Comparison of ENCODE assay signal across 1 cellular context in the genomic region with DNA sequence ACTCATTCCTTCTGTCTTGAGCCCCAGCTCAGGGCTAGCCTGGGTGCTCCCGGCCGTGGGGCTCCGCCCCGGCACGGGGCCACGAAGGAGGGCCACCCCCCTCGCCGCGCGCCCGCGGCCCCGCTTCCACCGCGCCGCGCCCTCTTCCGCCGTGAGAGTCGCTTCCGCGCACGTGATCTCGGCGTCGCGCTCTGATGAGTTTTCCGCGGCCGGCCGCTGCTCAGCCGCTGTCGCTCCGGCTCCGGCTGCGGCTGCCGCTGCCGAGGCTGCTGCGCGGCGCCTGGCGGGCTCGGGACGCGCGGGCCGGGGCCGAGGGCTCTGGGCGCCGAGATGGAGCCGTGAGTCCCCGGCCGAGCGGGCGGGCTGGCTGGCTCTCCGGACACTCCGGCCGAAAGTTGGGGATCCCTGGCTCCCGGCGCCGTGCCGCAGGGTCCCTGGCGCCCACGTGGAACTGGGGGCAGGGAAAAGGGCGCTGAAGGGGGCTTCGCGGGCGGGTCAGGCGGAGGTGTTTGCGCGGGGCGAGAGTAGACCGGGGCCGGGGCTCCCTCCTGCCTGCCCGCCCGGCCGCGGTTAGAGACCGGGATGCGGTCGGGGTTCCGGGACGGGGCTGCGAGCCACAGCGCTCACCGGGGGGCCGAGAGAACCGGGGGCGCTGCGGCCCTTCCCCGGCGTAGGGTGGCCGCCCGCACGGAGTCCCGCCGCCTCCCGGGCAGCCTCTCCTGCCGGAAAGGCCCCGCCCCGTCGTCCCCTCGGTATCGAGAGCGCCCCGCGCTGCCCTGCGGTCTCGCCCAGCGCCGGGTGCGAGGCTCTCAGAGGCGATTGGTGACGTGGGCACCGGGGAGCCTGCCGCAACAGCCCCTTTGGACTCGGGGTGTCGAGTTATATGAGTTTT.
A peak's percentile ranks its signal among the peaks of the same experiment; 100 is the strongest.
TF ChIP-seq lines count a peak whose summit lies in the region.

A gene with protein sequence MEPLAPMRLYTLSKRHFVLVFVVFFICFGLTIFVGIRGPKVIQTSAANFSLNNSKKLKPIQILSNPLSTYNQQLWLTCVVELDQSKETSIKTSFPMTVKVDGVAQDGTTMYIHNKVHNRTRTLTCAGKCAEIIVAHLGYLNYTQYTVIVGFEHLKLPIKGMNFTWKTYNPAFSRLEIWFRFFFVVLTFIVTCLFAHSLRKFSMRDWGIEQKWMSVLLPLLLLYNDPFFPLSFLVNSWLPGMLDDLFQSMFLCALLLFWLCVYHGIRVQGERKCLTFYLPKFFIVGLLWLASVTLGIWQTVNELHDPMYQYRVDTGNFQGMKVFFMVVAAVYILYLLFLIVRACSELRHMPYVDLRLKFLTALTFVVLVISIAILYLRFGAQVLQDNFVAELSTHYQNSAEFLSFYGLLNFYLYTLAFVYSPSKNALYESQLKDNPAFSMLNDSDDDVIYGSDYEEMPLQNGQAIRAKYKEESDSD (plus strand): TSS at position 197 of the 892 bp plus-strand sequence. CDS start 134 bp downstream, at position 331.

TF ChIP-seq in HepG2, 621 proteins besides CTCF, POLR2A, EP300 and RAD21 (continued from another document and continues in another):
- TF ChIP-seq, protein P1, sequence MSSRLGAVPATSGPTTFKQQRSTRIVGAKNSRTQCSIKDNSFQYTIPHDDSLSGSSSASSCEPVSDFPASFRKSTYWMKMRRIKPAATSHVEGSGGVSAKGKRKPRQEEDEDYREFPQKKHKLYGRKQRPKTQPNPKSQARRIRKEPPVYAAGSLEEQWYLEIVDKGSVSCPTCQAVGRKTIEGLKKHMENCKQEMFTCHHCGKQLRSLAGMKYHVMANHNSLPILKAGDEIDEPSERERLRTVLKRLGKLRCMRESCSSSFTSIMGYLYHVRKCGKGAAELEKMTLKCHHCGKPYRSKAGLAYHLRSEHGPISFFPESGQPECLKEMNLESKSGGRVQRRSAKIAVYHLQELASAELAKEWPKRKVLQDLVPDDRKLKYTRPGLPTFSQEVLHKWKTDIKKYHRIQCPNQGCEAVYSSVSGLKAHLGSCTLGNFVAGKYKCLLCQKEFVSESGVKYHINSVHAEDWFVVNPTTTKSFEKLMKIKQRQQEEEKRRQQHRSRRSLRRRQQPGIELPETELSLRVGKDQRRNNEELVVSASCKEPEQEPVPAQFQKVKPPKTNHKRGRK (CRISPR knock-in tag; IDR thresholded peaks at IDR 0.05) = no peak
- TF ChIP-seq ZNF234 (CRISPR knock-in tag; conservative IDR thresholded peaks at IDR 0.05) = no peak
- peak; percentile 68 for TF ChIP-seq SKI (IDR thresholded peaks at IDR 0.05; ENCODE audit: partially characterized antibody)
- TF ChIP-seq SALL1 (CRISPR knock-in tag; IDR thresholded peaks at IDR 0.05) = peak; percentile 89
- no peak for TF ChIP-seq SSRP1 (CRISPR knock-in tag; IDR thresholded peaks at IDR 0.05)
- no peak for TF ChIP-seq ZNF296 (CRISPR knock-in tag; conservative IDR thresholded peaks at IDR 0.05)
- no peak for TF ChIP-seq NFIC (IDR thresholded peaks at IDR 0.05; ENCODE audit: low read length)
- no peak for TF ChIP-seq RBAK (CRISPR knock-in tag; IDR thresholded peaks at IDR 0.05)
- peak; percentile 27; the same call in 1 of the 2 replicates for TF ChIP-seq ZNF777 (CRISPR knock-in tag; IDR thresholded peaks at IDR 0.05)
- TF ChIP-seq ZNF670 (CRISPR knock-in tag; IDR thresholded peaks at IDR 0.05; ENCODE audit: borderline replicate concordance) = peak; percentile 8; the same call in 1 of the 2 replicates
- TF ChIP-seq, protein P2, sequence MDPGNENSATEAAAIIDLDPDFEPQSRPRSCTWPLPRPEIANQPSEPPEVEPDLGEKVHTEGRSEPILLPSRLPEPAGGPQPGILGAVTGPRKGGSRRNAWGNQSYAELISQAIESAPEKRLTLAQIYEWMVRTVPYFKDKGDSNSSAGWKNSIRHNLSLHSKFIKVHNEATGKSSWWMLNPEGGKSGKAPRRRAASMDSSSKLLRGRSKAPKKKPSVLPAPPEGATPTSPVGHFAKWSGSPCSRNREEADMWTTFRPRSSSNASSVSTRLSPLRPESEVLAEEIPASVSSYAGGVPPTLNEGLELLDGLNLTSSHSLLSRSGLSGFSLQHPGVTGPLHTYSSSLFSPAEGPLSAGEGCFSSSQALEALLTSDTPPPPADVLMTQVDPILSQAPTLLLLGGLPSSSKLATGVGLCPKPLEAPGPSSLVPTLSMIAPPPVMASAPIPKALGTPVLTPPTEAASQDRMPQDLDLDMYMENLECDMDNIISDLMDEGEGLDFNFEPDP (CRISPR knock-in tag; conservative IDR thresholded peaks at IDR 0.05) = no peak
- TF ChIP-seq, protein P3, sequence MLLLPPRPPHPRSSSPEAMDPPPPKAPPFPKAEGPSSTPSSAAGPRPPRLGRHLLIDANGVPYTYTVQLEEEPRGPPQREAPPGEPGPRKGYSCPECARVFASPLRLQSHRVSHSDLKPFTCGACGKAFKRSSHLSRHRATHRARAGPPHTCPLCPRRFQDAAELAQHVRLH (CRISPR knock-in tag; IDR thresholded peaks at IDR 0.05; ENCODE audit: borderline replicate concordance, low read depth) = peak; percentile 76; the same call in 1 of the 2 replicates
- TF ChIP-seq GATA4 (IDR thresholded peaks at IDR 0.05; ENCODE audit: borderline replicate concordance, low read depth) = no peak
- TF ChIP-seq GFI1 (CRISPR knock-in tag; IDR thresholded peaks at IDR 0.05; ENCODE audit: borderline replicate concordance) = peak; percentile 44; the same call in 1 of the 2 replicates
- no peak for TF ChIP-seq ZKSCAN1 (IDR thresholded peaks at IDR 0.05; ENCODE audit: low read length)
- TF ChIP-seq CCAR2 (optimal IDR thresholded peaks at IDR 0.05; ENCODE audit: low read depth, low read length) = no peak
- TF ChIP-seq TOPORS (CRISPR knock-in tag; IDR thresholded peaks at IDR 0.05) = peak; percentile 81
- TF ChIP-seq ZBTB3 (CRISPR knock-in tag; IDR thresholded peaks at IDR 0.05; ENCODE audit: borderline replicate concordance, low read depth) = no peak
- no peak for TF ChIP-seq MAZ (IDR thresholded peaks at IDR 0.05; ENCODE audit: borderline replicate concordance, low read depth, low read length)
- peak; percentile 79 for TF ChIP-seq MAZ (CRISPR knock-in tag; IDR thresholded peaks at IDR 0.05; ENCODE audit: low read depth)
- no peak for TF ChIP-seq FOXJ3 (CRISPR knock-in tag; IDR thresholded peaks at IDR 0.05; ENCODE audit: borderline replicate concordance)
- TF ChIP-seq, protein P4, sequence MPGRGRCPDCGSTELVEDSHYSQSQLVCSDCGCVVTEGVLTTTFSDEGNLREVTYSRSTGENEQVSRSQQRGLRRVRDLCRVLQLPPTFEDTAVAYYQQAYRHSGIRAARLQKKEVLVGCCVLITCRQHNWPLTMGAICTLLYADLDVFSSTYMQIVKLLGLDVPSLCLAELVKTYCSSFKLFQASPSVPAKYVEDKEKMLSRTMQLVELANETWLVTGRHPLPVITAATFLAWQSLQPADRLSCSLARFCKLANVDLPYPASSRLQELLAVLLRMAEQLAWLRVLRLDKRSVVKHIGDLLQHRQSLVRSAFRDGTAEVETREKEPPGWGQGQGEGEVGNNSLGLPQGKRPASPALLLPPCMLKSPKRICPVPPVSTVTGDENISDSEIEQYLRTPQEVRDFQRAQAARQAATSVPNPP (CRISPR knock-in tag; IDR thresholded peaks at IDR 0.05) = 0 out of 2 replicates have a peak, but pooled peaks have one; percentile 19
- no peak for TF ChIP-seq ZNF720 (CRISPR knock-in tag; IDR thresholded peaks at IDR 0.05)
- TF ChIP-seq LCORL (IDR thresholded peaks at IDR 0.05) = no peak
- peak; percentile 13 for TF ChIP-seq LCORL (CRISPR knock-in tag; IDR thresholded peaks at IDR 0.05)
- TF ChIP-seq GZF1 (CRISPR knock-in tag; IDR thresholded peaks at IDR 0.05) = no peak
- TF ChIP-seq, protein P5, sequence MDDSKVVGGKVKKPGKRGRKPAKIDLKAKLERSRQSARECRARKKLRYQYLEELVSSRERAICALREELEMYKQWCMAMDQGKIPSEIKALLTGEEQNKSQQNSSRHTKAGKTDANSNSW (CRISPR knock-in tag; IDR thresholded peaks at IDR 0.05; ENCODE audit: borderline replicate concordance) = peak; percentile 74; the same call in 1 of the 2 replicates
- no peak for TF ChIP-seq ZNF879 (CRISPR knock-in tag; IDR thresholded peaks at IDR 0.05)
- TF ChIP-seq HMGA1 (CRISPR knock-in tag; conservative IDR thresholded peaks at IDR 0.05) = no peak
- peak; percentile 55; the same call in 1 of the 2 replicates for TF ChIP-seq HNRNPL (IDR thresholded peaks at IDR 0.05; ENCODE audit: low read depth, low read length)
- peak; percentile 9; the same call in 1 of the 2 replicates for TF ChIP-seq ZSCAN30 (CRISPR knock-in tag; IDR thresholded peaks at IDR 0.05)
- TF ChIP-seq, protein P6, sequence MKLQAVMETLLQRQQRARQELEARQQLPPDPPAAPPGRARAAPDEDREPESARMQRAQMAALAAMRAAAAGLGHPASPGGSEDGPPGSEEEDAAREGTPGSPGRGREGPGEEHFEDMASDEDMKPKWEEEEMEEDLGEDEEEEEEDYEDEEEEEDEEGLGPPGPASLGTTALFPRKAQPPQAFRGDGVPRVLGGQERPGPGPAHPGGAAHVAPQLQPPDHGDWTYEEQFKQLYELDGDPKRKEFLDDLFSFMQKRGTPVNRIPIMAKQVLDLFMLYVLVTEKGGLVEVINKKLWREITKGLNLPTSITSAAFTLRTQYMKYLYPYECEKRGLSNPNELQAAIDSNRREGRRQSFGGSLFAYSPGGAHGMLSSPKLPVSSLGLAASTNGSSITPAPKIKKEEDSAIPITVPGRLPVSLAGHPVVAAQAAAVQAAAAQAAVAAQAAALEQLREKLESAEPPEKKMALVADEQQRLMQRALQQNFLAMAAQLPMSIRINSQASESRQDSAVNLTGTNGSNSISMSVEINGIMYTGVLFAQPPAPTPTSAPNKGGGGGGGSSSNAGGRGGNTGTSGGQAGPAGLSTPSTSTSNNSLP (IDR thresholded peaks at IDR 0.05; ENCODE audit: low read depth, low read length) = no peak; the same call in 1 of the 2 replicates
- TF ChIP-seq, protein P7, sequence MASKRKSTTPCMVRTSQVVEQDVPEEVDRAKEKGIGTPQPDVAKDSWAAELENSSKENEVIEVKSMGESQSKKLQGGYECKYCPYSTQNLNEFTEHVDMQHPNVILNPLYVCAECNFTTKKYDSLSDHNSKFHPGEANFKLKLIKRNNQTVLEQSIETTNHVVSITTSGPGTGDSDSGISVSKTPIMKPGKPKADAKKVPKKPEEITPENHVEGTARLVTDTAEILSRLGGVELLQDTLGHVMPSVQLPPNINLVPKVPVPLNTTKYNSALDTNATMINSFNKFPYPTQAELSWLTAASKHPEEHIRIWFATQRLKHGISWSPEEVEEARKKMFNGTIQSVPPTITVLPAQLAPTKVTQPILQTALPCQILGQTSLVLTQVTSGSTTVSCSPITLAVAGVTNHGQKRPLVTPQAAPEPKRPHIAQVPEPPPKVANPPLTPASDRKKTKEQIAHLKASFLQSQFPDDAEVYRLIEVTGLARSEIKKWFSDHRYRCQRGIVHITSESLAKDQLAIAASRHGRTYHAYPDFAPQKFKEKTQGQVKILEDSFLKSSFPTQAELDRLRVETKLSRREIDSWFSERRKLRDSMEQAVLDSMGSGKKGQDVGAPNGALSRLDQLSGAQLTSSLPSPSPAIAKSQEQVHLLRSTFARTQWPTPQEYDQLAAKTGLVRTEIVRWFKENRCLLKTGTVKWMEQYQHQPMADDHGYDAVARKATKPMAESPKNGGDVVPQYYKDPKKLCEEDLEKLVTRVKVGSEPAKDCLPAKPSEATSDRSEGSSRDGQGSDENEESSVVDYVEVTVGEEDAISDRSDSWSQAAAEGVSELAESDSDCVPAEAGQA (IDR thresholded peaks at IDR 0.05; ENCODE audit: low read depth) = peak; percentile 90
- TF ChIP-seq, protein P7 (CRISPR knock-in tag; IDR thresholded peaks at IDR 0.05; ENCODE audit: borderline replicate concordance) = no peak; the same call in 1 of the 2 replicates
- TF ChIP-seq MTF2 (CRISPR knock-in tag; IDR thresholded peaks at IDR 0.05; ENCODE audit: borderline replicate concordance) = 0 out of 2 replicates have a peak, but pooled peaks have one; percentile 14
- TF ChIP-seq, protein P8, sequence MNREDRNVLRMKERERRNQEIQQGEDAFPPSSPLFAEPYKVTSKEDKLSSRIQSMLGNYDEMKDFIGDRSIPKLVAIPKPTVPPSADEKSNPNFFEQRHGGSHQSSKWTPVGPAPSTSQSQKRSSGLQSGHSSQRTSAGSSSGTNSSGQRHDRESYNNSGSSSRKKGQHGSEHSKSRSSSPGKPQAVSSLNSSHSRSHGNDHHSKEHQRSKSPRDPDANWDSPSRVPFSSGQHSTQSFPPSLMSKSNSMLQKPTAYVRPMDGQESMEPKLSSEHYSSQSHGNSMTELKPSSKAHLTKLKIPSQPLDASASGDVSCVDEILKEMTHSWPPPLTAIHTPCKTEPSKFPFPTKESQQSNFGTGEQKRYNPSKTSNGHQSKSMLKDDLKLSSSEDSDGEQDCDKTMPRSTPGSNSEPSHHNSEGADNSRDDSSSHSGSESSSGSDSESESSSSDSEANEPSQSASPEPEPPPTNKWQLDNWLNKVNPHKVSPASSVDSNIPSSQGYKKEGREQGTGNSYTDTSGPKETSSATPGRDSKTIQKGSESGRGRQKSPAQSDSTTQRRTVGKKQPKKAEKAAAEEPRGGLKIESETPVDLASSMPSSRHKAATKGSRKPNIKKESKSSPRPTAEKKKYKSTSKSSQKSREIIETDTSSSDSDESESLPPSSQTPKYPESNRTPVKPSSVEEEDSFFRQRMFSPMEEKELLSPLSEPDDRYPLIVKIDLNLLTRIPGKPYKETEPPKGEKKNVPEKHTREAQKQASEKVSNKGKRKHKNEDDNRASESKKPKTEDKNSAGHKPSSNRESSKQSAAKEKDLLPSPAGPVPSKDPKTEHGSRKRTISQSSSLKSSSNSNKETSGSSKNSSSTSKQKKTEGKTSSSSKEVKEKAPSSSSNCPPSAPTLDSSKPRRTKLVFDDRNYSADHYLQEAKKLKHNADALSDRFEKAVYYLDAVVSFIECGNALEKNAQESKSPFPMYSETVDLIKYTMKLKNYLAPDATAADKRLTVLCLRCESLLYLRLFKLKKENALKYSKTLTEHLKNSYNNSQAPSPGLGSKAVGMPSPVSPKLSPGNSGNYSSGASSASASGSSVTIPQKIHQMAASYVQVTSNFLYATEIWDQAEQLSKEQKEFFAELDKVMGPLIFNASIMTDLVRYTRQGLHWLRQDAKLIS (CRISPR knock-in tag; IDR thresholded peaks at IDR 0.05) = no peak
- peak; percentile 40 for TF ChIP-seq ZNF564 (CRISPR knock-in tag; IDR thresholded peaks at IDR 0.05)
